Comparison of ENCODE assay signal across 19 cellular contexts in genomic region chr20:50096237-50096636, GRCh38.
"Had no signal": no experiment of that assay in that cellular context is flagged by ENCODE, and none has a peak within 500 bp of the region (broad histone marks: within the 10 kb centered on the region; RNA-seq: fewer than 3 reads in every experiment).

No MANE protein-coding gene starts in this region.

- H3K4me3 ChIP-seq: adrenal gland, breast epithelium, right atrium auricular region, uterus had no signal

- H3K27me3 ChIP-seq: adrenal gland, breast epithelium, foreskin keratinocyte, right atrium auricular region, uterus had no signal

- H3K36me3 ChIP-seq: breast epithelium, uterus had no signal

- H3K27ac ChIP-seq: adrenal gland, breast epithelium, foreskin keratinocyte, uterus had no signal

- H3K4me2 ChIP-seq: SK-N-SH had no signal

- DNase-seq: activated CD4-positive, alpha-beta T cell treated with anti-CD3 and anti-CD28 coated beads for 36 hours; activated CD4-positive, alpha-beta T cell treated with anti-CD3 and anti-CD28 coated beads, Interleukin-2, amount 50 U/mL, for 48 hours; activated naive CD4-positive, alpha-beta T cell treated with Interleukin-2 at 50 U/mL for 16 hours; adrenal gland; effector CD8-positive, alpha-beta T cell; hippocampal formation; islet precursor cell; SK-N-SH; small intestine; stimulated activated CD4-positive, alpha-beta T cell treated with anti-CD3 and anti-CD28 coated beads, Interleukin-4, amount 100 ng/mL, for 24 hours; stimulated activated naive B cell treated with anti-CD40 and anti-IgM and Interleukin-4, amounts not matched to agents 10 μg/mL and 1 μg/mL and 100 μg/mL, for 72 hours; uterus had no signal

- FAIRE-seq: astrocyte, endothelial cell of umbilical vein, small intestine had no signal

- H3K4me1 ChIP-seq: breast epithelium had no signal

- H3K9ac ChIP-seq: SK-N-SH had no signal

- ATAC-seq: activated CD4-positive, alpha-beta T cell treated with anti-CD3 and anti-CD28 coated beads for 36 hours; foreskin keratinocyte; left lobe of liver; stimulated activated naive B cell treated with anti-CD40 and anti-IgM and Interleukin-4, amounts not matched to agents 10 μg/mL and 1 μg/mL and 100 μg/mL, for 72 hours; WTC11 had no signal

- H3K9me3 ChIP-seq: adrenal gland, breast epithelium, right atrium auricular region, SK-N-SH, uterus had no signal
